1 cellular context compared by ENCODE assay signal in genomic region chr13:52034616-52035226, GRCh38.
TF ChIP-seq lines count a peak whose summit lies in the region.

No MANE protein-coding gene starts in this region.

TF ChIP-seq in WTC11, 78 proteins besides CTCF, POLR2A, EP300 and RAD21 (continued from another document):
- TF ChIP-seq, protein P1, sequence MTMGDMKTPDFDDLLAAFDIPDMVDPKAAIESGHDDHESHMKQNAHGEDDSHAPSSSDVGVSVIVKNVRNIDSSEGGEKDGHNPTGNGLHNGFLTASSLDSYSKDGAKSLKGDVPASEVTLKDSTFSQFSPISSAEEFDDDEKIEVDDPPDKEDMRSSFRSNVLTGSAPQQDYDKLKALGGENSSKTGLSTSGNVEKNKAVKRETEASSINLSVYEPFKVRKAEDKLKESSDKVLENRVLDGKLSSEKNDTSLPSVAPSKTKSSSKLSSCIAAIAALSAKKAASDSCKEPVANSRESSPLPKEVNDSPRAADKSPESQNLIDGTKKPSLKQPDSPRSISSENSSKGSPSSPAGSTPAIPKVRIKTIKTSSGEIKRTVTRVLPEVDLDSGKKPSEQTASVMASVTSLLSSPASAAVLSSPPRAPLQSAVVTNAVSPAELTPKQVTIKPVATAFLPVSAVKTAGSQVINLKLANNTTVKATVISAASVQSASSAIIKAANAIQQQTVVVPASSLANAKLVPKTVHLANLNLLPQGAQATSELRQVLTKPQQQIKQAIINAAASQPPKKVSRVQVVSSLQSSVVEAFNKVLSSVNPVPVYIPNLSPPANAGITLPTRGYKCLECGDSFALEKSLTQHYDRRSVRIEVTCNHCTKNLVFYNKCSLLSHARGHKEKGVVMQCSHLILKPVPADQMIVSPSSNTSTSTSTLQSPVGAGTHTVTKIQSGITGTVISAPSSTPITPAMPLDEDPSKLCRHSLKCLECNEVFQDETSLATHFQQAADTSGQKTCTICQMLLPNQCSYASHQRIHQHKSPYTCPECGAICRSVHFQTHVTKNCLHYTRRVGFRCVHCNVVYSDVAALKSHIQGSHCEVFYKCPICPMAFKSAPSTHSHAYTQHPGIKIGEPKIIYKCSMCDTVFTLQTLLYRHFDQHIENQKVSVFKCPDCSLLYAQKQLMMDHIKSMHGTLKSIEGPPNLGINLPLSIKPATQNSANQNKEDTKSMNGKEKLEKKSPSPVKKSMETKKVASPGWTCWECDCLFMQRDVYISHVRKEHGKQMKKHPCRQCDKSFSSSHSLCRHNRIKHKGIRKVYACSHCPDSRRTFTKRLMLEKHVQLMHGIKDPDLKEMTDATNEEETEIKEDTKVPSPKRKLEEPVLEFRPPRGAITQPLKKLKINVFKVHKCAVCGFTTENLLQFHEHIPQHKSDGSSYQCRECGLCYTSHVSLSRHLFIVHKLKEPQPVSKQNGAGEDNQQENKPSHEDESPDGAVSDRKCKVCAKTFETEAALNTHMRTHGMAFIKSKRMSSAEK (CRISPR knock-in tag; IDR thresholded peaks at IDR 0.05; ENCODE audit: borderline replicate concordance): no peak
- TF ChIP-seq ZNF423 (CRISPR knock-in tag; IDR thresholded peaks at IDR 0.05) (no peak), ZBTB43 (CRISPR knock-in tag; IDR thresholded peaks at IDR 0.05) (no peak), EMX1 (CRISPR knock-in tag; IDR thresholded peaks at IDR 0.05) (no peak), ATF6 (CRISPR knock-in tag; IDR thresholded peaks at IDR 0.05) (no peak), ZNF121 (CRISPR knock-in tag; IDR thresholded peaks at IDR 0.05) (no peak), ZBTB21 (CRISPR knock-in tag; IDR thresholded peaks at IDR 0.05; ENCODE audit: borderline replicate concordance) (no peak), JUN (CRISPR knock-in tag; IDR thresholded peaks at IDR 0.05) (no peak)
